ENCODE assay signal across 30 cellular contexts in the genomic region with DNA sequence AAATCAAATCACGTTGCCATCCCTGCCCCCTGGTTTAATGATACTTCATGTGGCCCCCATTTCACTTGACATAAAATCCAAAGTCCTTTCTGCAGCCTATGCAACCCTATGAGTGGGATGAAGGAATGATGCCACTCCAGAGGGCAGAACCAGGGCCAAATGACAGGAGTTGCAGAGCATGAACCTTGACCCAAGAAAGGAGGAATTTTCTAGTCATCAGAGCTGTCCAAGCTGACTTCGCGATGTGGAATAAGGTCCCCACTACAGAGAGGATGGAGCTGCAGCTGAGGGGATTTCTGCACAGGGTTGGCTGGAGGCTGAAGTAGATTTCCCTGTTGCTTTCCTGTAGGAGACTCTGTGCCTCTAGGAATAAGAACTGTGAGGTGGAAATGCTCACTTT. TPM values are rescaled to one million over a fixed set of nuclear protein-coding genes. Genes with fewer than 3 reads are reported as not detected.
"Had no signal": no experiment of that assay in that cellular context is flagged by ENCODE, and none has a peak within 500 bp of the region (broad histone marks: within the 10 kb centered on the region; RNA-seq: fewer than 3 reads in every experiment).

No MANE protein-coding gene starts in this region.

- H3K9me3 ChIP-seq: ascending aorta had no signal

- H3K27me3 ChIP-seq: ascending aorta had no signal

- H3K4me1 ChIP-seq: ascending aorta had no signal

- H3K27ac Mint-ChIP-seq: activated CD8-positive, alpha-beta T cell treated with anti-CD3 and anti-CD28 coated beads for 36 hours; activated naive CD8-positive, alpha-beta T cell treated with anti-CD3 and anti-CD28 coated beads, Interleukin-2, amount 10 ng/mL, durations not matched to agents 7 days and 5 days; activated T-cell treated with anti-CD3 and anti-CD28 coated beads, Interleukin-2, amount 50 U/mL, for 72 hours had no signal

- H3K4me3 Mint-ChIP-seq: activated CD8-positive, alpha-beta T cell treated with anti-CD3 and anti-CD28 coated beads for 36 hours; activated naive CD4-positive, alpha-beta T cell treated with anti-CD3 and anti-CD28 coated beads, Interleukin-2, amount 50 U/mL, for 24 hours; activated naive CD8-positive, alpha-beta T cell treated with anti-CD3 and anti-CD28 coated beads, Interleukin-2, amount 10 ng/mL, durations not matched to agents 7 days and 5 days; activated T-cell treated with anti-CD3 and anti-CD28 coated beads, Interleukin-2, amount 50 U/mL, for 72 hours; activated T-helper 17 cell treated with anti-CD3 and anti-CD28 coated beads, Interleukin-2, amount 50 U/mL, for 72 hours had no signal

- H3K27ac ChIP-seq: ascending aorta, cardiac muscle cell, WERI-Rb-1 had no signal

- DNase-seq: activated CD4-positive, alpha-beta T cell treated with anti-CD3 and anti-CD28 coated beads for 1 hour; activated CD4-positive, alpha-beta T cell treated with anti-CD3 and anti-CD28 coated beads for 48 hours; activated CD4-positive, CD25-positive, alpha-beta regulatory T cell; activated CD8-positive, alpha-beta T cell treated with anti-CD3 and anti-CD28 coated beads for 36 hours; activated gamma-delta T cell; activated naive CD4-positive, alpha-beta T cell treated with Interleukin-2 at 50 U/mL for 16 hours; activated T-cell treated with anti-CD3 and anti-CD28 coated beads, Interleukin-2, amount 50 U/mL, for 1 hour; activated T-cell treated with anti-CD3 and anti-CD28 coated beads, Interleukin-2, amount 50 U/mL, for 72 hours; KBM-7; NCI-H1105; NCI-H1436; NCI-H1694; NCI-H1930; NCI-H2081 treated with DMSO at 0.1 percent for 48 hours; NCI-H226; NCI-H446 treated with DMSO at 0.1 percent for 48 hours; NCI-H524; NCI-H69; NCI-H82; Right ventricle myocardium superior; SW 1271; T1000; WERI-Rb-1 had no signal

- ATAC-seq: activated CD8-positive, alpha-beta T cell treated with anti-CD3 and anti-CD28 coated beads for 36 hours; activated T-cell treated with anti-CD3 and anti-CD28 coated beads, Interleukin-2, amount 50 U/mL, for 72 hours; activated T-helper 17 cell treated with anti-CD3 and anti-CD28 coated beads, Interleukin-2, amount 50 U/mL, for 72 hours had no signal

- H3K36me3 Mint-ChIP-seq: activated naive CD4-positive, alpha-beta T cell treated with anti-CD3 and anti-CD28 coated beads, Interleukin-2, amount 50 U/mL, for 24 hours; activated naive CD8-positive, alpha-beta T cell treated with anti-CD3 and anti-CD28 coated beads, Interleukin-2, amount 10 ng/mL, durations not matched to agents 7 days and 5 days had no signal

- H3K4me3 ChIP-seq: ascending aorta, cardiac muscle cell had no signal

- H3K36me3 ChIP-seq: ascending aorta, cardiac muscle cell, WERI-Rb-1 had no signal

- H3K9me3 Mint-ChIP-seq: activated CD8-positive, alpha-beta T cell treated with anti-CD3 and anti-CD28 coated beads for 36 hours; activated naive CD4-positive, alpha-beta T cell treated with anti-CD3 and anti-CD28 coated beads, Interleukin-2, amount 50 U/mL, for 24 hours; activated naive CD8-positive, alpha-beta T cell treated with anti-CD3 and anti-CD28 coated beads, Interleukin-2, amount 10 ng/mL, durations not matched to agents 7 days and 5 days; activated T-cell treated with anti-CD3 and anti-CD28 coated beads, Interleukin-2, amount 50 U/mL, for 72 hours; activated T-helper 17 cell treated with anti-CD3 and anti-CD28 coated beads, Interleukin-2, amount 50 U/mL, for 72 hours had no signal

RNA-seq across cellular contexts. Expression of a gene that starts 15.8 kb away (rescaled TPM):
- total RNA-seq: activated CD8-positive, alpha-beta memory T cell treated with anti-CD3 and anti-CD28 coated beads for 36 hours; OCI-LY7 had no signal
